Comparison of ENCODE assay signal across 29 cellular contexts in the genomic region with DNA sequence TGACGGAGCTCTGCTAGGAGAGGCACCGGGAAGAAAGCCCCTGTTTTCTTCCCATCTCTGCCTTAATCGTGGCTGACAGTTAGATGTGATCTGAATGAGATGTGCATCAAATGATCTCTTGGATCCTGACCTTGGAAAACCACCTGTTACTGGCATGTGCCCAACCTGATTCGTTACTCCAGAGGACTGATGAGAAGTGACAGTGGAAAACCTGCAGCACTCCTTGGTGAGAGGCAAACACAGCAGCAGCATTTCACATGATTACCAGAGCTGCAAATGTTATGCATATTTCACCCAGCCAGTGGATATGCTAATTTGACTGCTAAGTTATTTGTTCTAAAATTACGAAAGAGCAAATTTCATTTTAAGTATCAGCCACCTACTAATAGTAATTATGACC.
"Had no signal": no experiment of that assay in that cellular context is flagged by ENCODE, and none has a peak within 500 bp of the region (broad histone marks: within the 10 kb centered on the region; RNA-seq: fewer than 3 reads in every experiment).

No MANE protein-coding gene starts in this region.

- H3K27ac ChIP-seq: ascending aorta, body of pancreas, KMS-11 had no signal

- H3K4me2 ChIP-seq: KMS-11 had no signal

- H3K27me3 Mint-ChIP-seq: activated CD8-positive, alpha-beta memory T cell treated with anti-CD3 and anti-CD28 coated beads, Interleukin-2, amount 10 ng/mL, durations not matched to agents 7 days and 5 days had no signal

- H3K27me3 ChIP-seq: ascending aorta, body of pancreas had no signal

- H3K4me3 ChIP-seq: ascending aorta, body of pancreas had no signal

- H3K9me3 ChIP-seq: ascending aorta, body of pancreas had no signal

- H3K9me3 Mint-ChIP-seq: activated naive CD4-positive, alpha-beta T cell treated with anti-CD3 and anti-CD28 coated beads, Interleukin-2, amount 50 U/mL, for 72 hours; activated naive CD8-positive, alpha-beta T cell treated with anti-CD3 and anti-CD28 coated beads, Interleukin-2, amount 50 U/mL, for 24 hours; activated T-cell treated with anti-CD3 and anti-CD28 coated beads, Interleukin-2, amount 50 U/mL, for 24 hours; activated T-helper 1 cell treated with anti-CD3 and anti-CD28 coated beads, Interleukin-12 subunit alpha, Interleukin-12 subunit beta, Interleukin-2, Interleukin-4 antibody, amounts not matched to agents 30 ng/mL and 10 ng/mL and 1 ng/mL, durations not matched to agents 14 hours and 24 hours and 36 hours; WTC11 had no signal

- H3K36me3 ChIP-seq: ascending aorta had no signal

- H3K4me1 Mint-ChIP-seq: activated CD8-positive, alpha-beta memory T cell treated with anti-CD3 and anti-CD28 coated beads, Interleukin-2, amount 10 ng/mL, durations not matched to agents 7 days and 5 days; activated naive CD8-positive, alpha-beta T cell treated with anti-CD3 and anti-CD28 coated beads, Interleukin-2, amount 50 U/mL, for 24 hours had no signal

- H3K36me3 Mint-ChIP-seq: activated CD8-positive, alpha-beta memory T cell treated with anti-CD3 and anti-CD28 coated beads, Interleukin-2, amount 10 ng/mL, durations not matched to agents 7 days and 5 days; activated naive CD4-positive, alpha-beta T cell treated with anti-CD3 and anti-CD28 coated beads, Interleukin-2, amount 50 U/mL, for 72 hours; WTC11 had no signal

- H3K9ac ChIP-seq: KMS-11 had no signal

- DNase-seq: activated CD4-positive, alpha-beta T cell treated with anti-CD3 and anti-CD28 coated beads for 48 hours; activated CD4-positive, alpha-beta T cell treated with anti-CD3 and anti-CD28 coated beads, Interleukin-2, amount 50 U/mL, for 4 hours; activated CD4-positive, CD25-positive, alpha-beta regulatory T cell treated with anti-CD3 and anti-CD28 coated beads, Interleukin-2, amount 50 U/mL, for 72 hours; activated CD8-positive, alpha-beta memory T cell treated with anti-CD3 and anti-CD28 coated beads, Interleukin-2, amount 10 ng/mL, durations not matched to agents 7 days and 5 days; activated CD8-positive, alpha-beta T cell treated with anti-CD3 and anti-CD28 coated beads, Interleukin-2, amount 10 ng/mL, durations not matched to agents 7 days and 5 days; activated effector memory CD4-positive, alpha-beta T cell treated with anti-CD3 and anti-CD28 coated beads, Interleukin-2, amount 50 U/mL, for 16 hours; activated naive CD4-positive, alpha-beta T cell treated with Interleukin-2 at 50 U/mL for 16 hours; activated naive CD8-positive, alpha-beta T cell treated with anti-CD3 and anti-CD28 coated beads, Interleukin-2, amount 50 U/mL, for 24 hours; activated T-cell treated with anti-CD3 and anti-CD28 coated beads, Interleukin-2, amount 50 U/mL, for 24 hours; amniotic stem cell; body of pancreas; cerebellar nuclear complex; NCI-H1105; NCI-H1930; NCI-H345; NCI-H510A treated with DMSO at 0.1 percent for 48 hours; NCI-H748 treated with DMSO at 0.1 percent for 48 hours; NK-92 treated with Interleukin-12 subunit alpha and Interleukin-12 subunit beta, amount 100 ng/mL, for 24 hours; OCI-M1; RPMI8226; T-helper 17 cell; T-helper 9 cell had no signal

- H3K4me1 ChIP-seq: ascending aorta, body of pancreas had no signal

- ATAC-seq: activated CD8-positive, alpha-beta memory T cell treated with anti-CD3 and anti-CD28 coated beads, Interleukin-2, amount 10 ng/mL, durations not matched to agents 7 days and 5 days; activated CD8-positive, alpha-beta T cell treated with anti-CD3 and anti-CD28 coated beads, Interleukin-2, amount 10 ng/mL, durations not matched to agents 7 days and 5 days; activated naive CD4-positive, alpha-beta T cell treated with anti-CD3 and anti-CD28 coated beads, Interleukin-2, amount 50 U/mL, for 72 hours; activated naive CD8-positive, alpha-beta T cell treated with anti-CD3 and anti-CD28 coated beads, Interleukin-2, amount 50 U/mL, for 24 hours; body of pancreas; Panc1; Right ventricle myocardium inferior; T-helper 17 cell; WTC11 had no signal

- H3K27ac Mint-ChIP-seq: activated CD8-positive, alpha-beta memory T cell treated with anti-CD3 and anti-CD28 coated beads, Interleukin-2, amount 10 ng/mL, durations not matched to agents 7 days and 5 days; activated CD8-positive, alpha-beta T cell treated with anti-CD3 and anti-CD28 coated beads, Interleukin-2, amount 10 ng/mL, durations not matched to agents 7 days and 5 days; activated naive CD4-positive, alpha-beta T cell treated with anti-CD3 and anti-CD28 coated beads, Interleukin-2, amount 50 U/mL, for 72 hours; activated naive CD8-positive, alpha-beta T cell treated with anti-CD3 and anti-CD28 coated beads, Interleukin-2, amount 50 U/mL, for 24 hours; activated T-cell treated with anti-CD3 and anti-CD28 coated beads, Interleukin-2, amount 50 U/mL, for 24 hours; activated T-helper 1 cell treated with anti-CD3 and anti-CD28 coated beads, Interleukin-12 subunit alpha, Interleukin-12 subunit beta, Interleukin-2, Interleukin-4 antibody, amounts not matched to agents 30 ng/mL and 10 ng/mL and 1 ng/mL, durations not matched to agents 14 hours and 24 hours and 36 hours; T-helper 17 cell; WTC11 had no signal

- H3K4me3 Mint-ChIP-seq: activated CD8-positive, alpha-beta memory T cell treated with anti-CD3 and anti-CD28 coated beads, Interleukin-2, amount 10 ng/mL, durations not matched to agents 7 days and 5 days; activated CD8-positive, alpha-beta T cell treated with anti-CD3 and anti-CD28 coated beads, Interleukin-2, amount 10 ng/mL, durations not matched to agents 7 days and 5 days; activated naive CD8-positive, alpha-beta T cell treated with anti-CD3 and anti-CD28 coated beads, Interleukin-2, amount 50 U/mL, for 24 hours; activated T-cell treated with anti-CD3 and anti-CD28 coated beads, Interleukin-2, amount 50 U/mL, for 24 hours; activated T-helper 1 cell treated with anti-CD3 and anti-CD28 coated beads, Interleukin-12 subunit alpha, Interleukin-12 subunit beta, Interleukin-2, Interleukin-4 antibody, amounts not matched to agents 30 ng/mL and 10 ng/mL and 1 ng/mL, durations not matched to agents 14 hours and 24 hours and 36 hours; T-helper 17 cell; WTC11 had no signal
